Comparison of ENCODE assay signal across 9 cellular contexts in genomic region chr6:99458319-99458718, GRCh38. TPM values are rescaled to one million over a fixed set of nuclear protein-coding genes. Genes with fewer than 3 reads are reported as not detected.
DNase-seq lines count a peak whose midpoint lies in the region; ATAC-seq and TF ChIP-seq lines count a peak whose summit lies in the region.
"Had no signal": no experiment of that assay in that cellular context is flagged by ENCODE, and none has a peak within 500 bp of the region (broad histone marks: within the 10 kb centered on the region; RNA-seq: fewer than 3 reads in every experiment).

No MANE protein-coding gene starts in this region.

- DNase-seq in GM03348 (ENCODE audit: low spot score) (peak; percentile 10), HT1080 (ENCODE audit: low read depth) (peak; percentile 21), left lobe of liver (ENCODE audit: low spot score) (no peak), superior temporal gyrus (ENCODE audit: extremely low spot score) (no peak), SK-N-DZ (ENCODE audit: low spot score) (no peak)
- DNase-seq in activated CD8-positive, alpha-beta T cell treated with anti-CD3 and anti-CD28 coated beads for 36 hours = peak; percentile 5
- DNase-seq in stimulated activated CD4-positive, alpha-beta T cell treated with anti-CD3 and anti-CD28 coated beads, Interleukin-4, amount 100 ng/mL, for 24 hours = no peak
- no peak for DNase-seq in natural killer cell treated with Interleukin-12 subunit alpha and Interleukin-12 subunit beta and Interleukin-15 and Interleukin-18, amount 100 ng/mL, for 72 hours (ENCODE audit: low spot score)
- DNase-seq: T-helper 9 cell had no signal

- peaks cover 11% of the 10 kb centered on the region for H3K9me3 Mint-ChIP-seq in activated CD8-positive, alpha-beta T cell treated with anti-CD3 and anti-CD28 coated beads for 36 hours
- H3K9me3 Mint-ChIP-seq in natural killer cell treated with Interleukin-12 subunit alpha and Interleukin-12 subunit beta and Interleukin-15 and Interleukin-18, amount 100 ng/mL, for 72 hours = peaks cover 3% of the 10 kb centered on the region

- H3K27me3 Mint-ChIP-seq in activated CD8-positive, alpha-beta T cell treated with anti-CD3 and anti-CD28 coated beads for 36 hours = no peaks in the 10 kb centered on the region
- H3K27me3 Mint-ChIP-seq in natural killer cell treated with Interleukin-12 subunit alpha and Interleukin-12 subunit beta and Interleukin-15 and Interleukin-18, amount 100 ng/mL, for 72 hours = no peaks in the 10 kb centered on the region

- H3K4me3 Mint-ChIP-seq in activated CD8-positive, alpha-beta T cell treated with anti-CD3 and anti-CD28 coated beads for 36 hours = no peak overlapping the region
- H3K4me3 Mint-ChIP-seq in natural killer cell treated with Interleukin-12 subunit alpha and Interleukin-12 subunit beta and Interleukin-15 and Interleukin-18, amount 100 ng/mL, for 72 hours = no peak overlapping the region

- intact Hi-C loops in activated CD8-positive, alpha-beta T cell treated with anti-CD3 and anti-CD28 coated beads for 36 hours (cut with micrococcal nuclease) = no loop called here

- CTCF ChIA-PET in activated CD8-positive, alpha-beta T cell treated with anti-CD3 and anti-CD28 coated beads for 36 hours (lab: Charles Lee) = interaction anchor here (1.4 to 1.6 kb wide), 2 partner anchors 10 to 288 kb away, joined by 3 to 5 read pairs; no protein-coding TSS in a partner anchor

- TF ChIP-seq CTCF in activated CD8-positive, alpha-beta T cell treated with anti-CD3 and anti-CD28 coated beads for 36 hours (IDR thresholded peaks at IDR 0.05) = peak; percentile 39

- POLR2A ChIA-PET in activated CD8-positive, alpha-beta T cell treated with anti-CD3 and anti-CD28 coated beads for 36 hours (lab: Charles Lee) = no interaction called here

- no peak for ATAC-seq in activated CD8-positive, alpha-beta T cell treated with anti-CD3 and anti-CD28 coated beads for 36 hours
- peak; percentile 42 for ATAC-seq in left lobe of liver
- ATAC-seq in natural killer cell treated with Interleukin-12 subunit alpha and Interleukin-12 subunit beta and Interleukin-15 and Interleukin-18, amount 100 ng/mL, for 72 hours = no peak

- peaks cover 49% of the 10 kb centered on the region for H3K36me3 Mint-ChIP-seq in activated CD8-positive, alpha-beta T cell treated with anti-CD3 and anti-CD28 coated beads for 36 hours (ENCODE audit: low read depth)
- peaks cover under 1% of the 10 kb centered on the region for H3K36me3 Mint-ChIP-seq in natural killer cell treated with Interleukin-12 subunit alpha and Interleukin-12 subunit beta and Interleukin-15 and Interleukin-18, amount 100 ng/mL, for 72 hours

- H3K27ac Mint-ChIP-seq in activated CD8-positive, alpha-beta T cell treated with anti-CD3 and anti-CD28 coated beads for 36 hours = no peak overlapping the region
- no peak overlapping the region for H3K27ac Mint-ChIP-seq in natural killer cell treated with Interleukin-12 subunit alpha and Interleukin-12 subunit beta and Interleukin-15 and Interleukin-18, amount 100 ng/mL, for 72 hours

- no peaks in the 10 kb centered on the region for H3K4me1 Mint-ChIP-seq in activated CD8-positive, alpha-beta T cell treated with anti-CD3 and anti-CD28 coated beads for 36 hours (ENCODE audit: low read depth)
- H3K4me1 Mint-ChIP-seq in natural killer cell treated with Interleukin-12 subunit alpha and Interleukin-12 subunit beta and Interleukin-15 and Interleukin-18, amount 100 ng/mL, for 72 hours (ENCODE audit: low read depth in 2 of 2) = no peaks in the 10 kb centered on the region

RNA-seq across cellular contexts. Expression of gene PNISR, which starts 33.2 kb away (rescaled TPM):
- total RNA-seq in HT1080 (2014; rRNA removed; shearing (Covaris generic)) = 28.6 and 34.3 TPM in 2 replicates
- polyA plus RNA-seq in HT1080 (2015; cell fraction: cytosol; rRNA removed) = 28.1 and 32.6 TPM in 2 replicates
- 522 and 599 TPM in 2 replicates for polyA plus RNA-seq in HT1080 (2015; cell fraction: nucleus; rRNA removed)
- total RNA-seq in activated CD8-positive, alpha-beta T cell treated with anti-CD3 and anti-CD28 coated beads for 36 hours = 100 to 1,000 TPM; 121 to 126 TPM
- total RNA-seq in left lobe of liver = 34.4 TPM
- 100 to 1,000 TPM; 105 to 113 TPM for total RNA-seq in natural killer cell treated with Interleukin-12 subunit alpha and Interleukin-12 subunit beta and Interleukin-15 and Interleukin-18, amount 100 ng/mL, for 72 hours
- polyA plus RNA-seq in SK-N-DZ (2014; cell fraction: cytosol; rRNA removed) = 61.2 and 76.0 TPM in 2 replicates
- polyA plus RNA-seq in SK-N-DZ (2014; cell fraction: nucleus; rRNA removed) = 427 and 590 TPM in 2 replicates

RNA-seq across cellular contexts. Expression of gene USP45, which starts 56.9 kb away (rescaled TPM):
- 12.3 and 12.5 TPM in 2 replicates for total RNA-seq in HT1080 (2014; rRNA removed; shearing (Covaris generic))
- polyA plus RNA-seq in HT1080 (2015; cell fraction: cytosol; rRNA removed) = 16.2 and 17.2 TPM in 2 replicates
- polyA plus RNA-seq in HT1080 (2015; cell fraction: nucleus; rRNA removed) = 28.0 and 37.7 TPM in 2 replicates
- 10 to 100 TPM; 26.5 to 28.1 TPM for total RNA-seq in activated CD8-positive, alpha-beta T cell treated with anti-CD3 and anti-CD28 coated beads for 36 hours
- 5.5 TPM for total RNA-seq in left lobe of liver
- 10 to 100 TPM in 1 of 2 donors, 1 to 10 TPM in 1; 9.8 to 21.7 TPM for total RNA-seq in natural killer cell treated with Interleukin-12 subunit alpha and Interleukin-12 subunit beta and Interleukin-15 and Interleukin-18, amount 100 ng/mL, for 72 hours
- 15.7 and 21.1 TPM in 2 replicates for polyA plus RNA-seq in SK-N-DZ (2014; cell fraction: cytosol; rRNA removed)
- polyA plus RNA-seq in SK-N-DZ (2014; cell fraction: nucleus; rRNA removed) = 30.6 and 37.6 TPM in 2 replicates

Comparison
In these comparisons a context has a peak if more than half of its experiments do, and no peak if none do; other contexts are left out.
1. DNase-seq: peak in GM03348 (single experiment), HT1080 (single experiment) and activated CD8-positive, alpha-beta T cell treated with anti-CD3 and anti-CD28 coated beads for 36 hours (single experiment); none in left lobe of liver (single experiment), superior temporal gyrus (single experiment), stimulated activated CD4-positive, alpha-beta T cell treated with anti-CD3 and anti-CD28 coated beads, Interleukin-4, amount 100 ng/mL, for 24 hours (single experiment), natural killer cell treated with Interleukin-12 subunit alpha and Interleukin-12 subunit beta and Interleukin-15 and Interleukin-18, amount 100 ng/mL, for 72 hours (single experiment) and SK-N-DZ (single experiment).